ENCODE assay signal across 21 cellular contexts in genomic region chr18:5419601-5420000, GRCh38.
"Had no signal": no experiment of that assay in that cellular context is flagged by ENCODE, and none has a peak within 500 bp of the region (broad histone marks: within the 10 kb centered on the region; RNA-seq: fewer than 3 reads in every experiment).

No MANE protein-coding gene starts in this region.

- H3K9me3 ChIP-seq: mucosa of descending colon, ovary, prostate gland, right lobe of liver, spleen, thyroid gland had no signal

- H3K27me3 ChIP-seq: ovary, right lobe of liver, spleen, thyroid gland had no signal

- H3K27ac ChIP-seq: ovary, prostate gland, right lobe of liver, thyroid gland had no signal

- DNase-seq: dermis blood vessel endothelial cell; effector CD4-positive, alpha-beta T cell; endodermal cell; foreskin melanocyte; immature natural killer cell; kidney; left colon; left ventricle myocardium superior; mucosa of descending colon; natural killer cell; ovary; retina; right lobe of liver; spleen; stimulated activated CD4-positive, alpha-beta T cell treated with anti-CD3 and anti-CD28 coated beads, Interleukin-15, amount 100 ng/mL, for 24 hours; stimulated activated CD4-positive, alpha-beta T cell treated with anti-CD3 and anti-CD28 coated beads, Interleukin-1b, Interleukin-23, amount 100 ng/mL, for 48 hours; stimulated activated CD4-positive, alpha-beta T cell treated with anti-CD3 and anti-CD28 coated beads, Interleukin-4, amount 100 ng/mL, for 24 hours; stimulated activated naive CD8-positive, alpha-beta T cell treated with anti-CD3 and anti-CD28 coated beads, Interleukin-15, amount 100 ng/mL, for 72 hours; thyroid gland had no signal

- H3K4me1 ChIP-seq: prostate gland, right lobe of liver, spleen, thyroid gland had no signal

- H3K4me3 ChIP-seq: mucosa of descending colon, ovary, prostate gland, right lobe of liver, spleen, thyroid gland had no signal

- H3K36me3 ChIP-seq: ovary, prostate gland, right lobe of liver, spleen, thyroid gland had no signal

- ATAC-seq: left colon; left ventricle myocardium superior; mucosa of descending colon; natural killer cell; stimulated activated memory B cell treated with anti-CD40 and anti-IgM and Interleukin-4, amounts not matched to agents 10 μg/mL and 1 μg/mL and 100 μg/mL, for 72 hours; stimulated activated naive CD8-positive, alpha-beta T cell treated with anti-CD3 and anti-CD28 coated beads, Interleukin-15, amount 100 ng/mL, for 72 hours had no signal
